Comparison of ENCODE assay signal across 1 cellular context in the genomic region with DNA sequence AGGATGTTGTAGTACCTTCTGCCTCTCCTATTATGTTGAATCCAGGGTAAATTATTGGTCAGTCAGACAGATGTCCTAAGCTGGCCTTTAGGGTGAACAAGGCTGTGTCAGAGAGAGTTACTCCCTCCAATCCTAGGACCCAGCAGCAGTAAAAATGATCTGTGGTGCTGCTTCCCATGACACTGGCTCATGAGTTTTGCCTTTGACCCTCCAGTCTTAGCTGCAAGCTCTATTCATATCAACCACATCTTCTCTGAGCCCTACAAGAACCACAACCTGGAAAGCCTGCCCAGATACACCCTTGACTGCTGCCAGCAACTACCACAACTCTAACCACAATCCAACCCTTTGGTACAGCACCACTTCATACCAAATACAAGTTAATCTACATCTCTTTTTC.
TF ChIP-seq lines count a peak whose summit lies in the region.

No MANE protein-coding gene starts in this region.

TF ChIP-seq in GM12878, 131 proteins besides CTCF, POLR2A, EP300 and RAD21:
- TF ChIP-seq RBBP5 (conservative IDR thresholded peaks at IDR 0.05), result no peak
- TF ChIP-seq, protein P1, sequence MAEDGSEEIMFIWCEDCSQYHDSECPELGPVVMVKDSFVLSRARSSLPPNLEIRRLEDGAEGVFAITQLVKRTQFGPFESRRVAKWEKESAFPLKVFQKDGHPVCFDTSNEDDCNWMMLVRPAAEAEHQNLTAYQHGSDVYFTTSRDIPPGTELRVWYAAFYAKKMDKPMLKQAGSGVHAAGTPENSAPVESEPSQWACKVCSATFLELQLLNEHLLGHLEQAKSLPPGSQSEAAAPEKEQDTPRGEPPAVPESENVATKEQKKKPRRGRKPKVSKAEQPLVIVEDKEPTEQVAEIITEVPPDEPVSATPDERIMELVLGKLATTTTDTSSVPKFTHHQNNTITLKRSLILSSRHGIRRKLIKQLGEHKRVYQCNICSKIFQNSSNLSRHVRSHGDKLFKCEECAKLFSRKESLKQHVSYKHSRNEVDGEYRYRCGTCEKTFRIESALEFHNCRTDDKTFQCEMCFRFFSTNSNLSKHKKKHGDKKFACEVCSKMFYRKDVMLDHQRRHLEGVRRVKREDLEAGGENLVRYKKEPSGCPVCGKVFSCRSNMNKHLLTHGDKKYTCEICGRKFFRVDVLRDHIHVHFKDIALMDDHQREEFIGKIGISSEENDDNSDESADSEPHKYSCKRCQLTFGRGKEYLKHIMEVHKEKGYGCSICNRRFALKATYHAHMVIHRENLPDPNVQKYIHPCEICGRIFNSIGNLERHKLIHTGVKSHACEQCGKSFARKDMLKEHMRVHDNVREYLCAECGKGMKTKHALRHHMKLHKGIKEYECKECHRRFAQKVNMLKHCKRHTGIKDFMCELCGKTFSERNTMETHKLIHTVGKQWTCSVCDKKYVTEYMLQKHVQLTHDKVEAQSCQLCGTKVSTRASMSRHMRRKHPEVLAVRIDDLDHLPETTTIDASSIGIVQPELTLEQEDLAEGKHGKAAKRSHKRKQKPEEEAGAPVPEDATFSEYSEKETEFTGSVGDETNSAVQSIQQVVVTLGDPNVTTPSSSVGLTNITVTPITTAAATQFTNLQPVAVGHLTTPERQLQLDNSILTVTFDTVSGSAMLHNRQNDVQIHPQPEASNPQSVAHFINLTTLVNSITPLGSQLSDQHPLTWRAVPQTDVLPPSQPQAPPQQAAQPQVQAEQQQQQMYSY (CRISPR knock-in tag; IDR thresholded peaks at IDR 0.05), result no peak
- TF ChIP-seq NFIC (IDR thresholded peaks at IDR 0.05; ENCODE audit: low read depth, low read length), result no peak
- TF ChIP-seq HDGF (IDR thresholded peaks at IDR 0.05), result no peak
- no peak for TF ChIP-seq SRF (IDR thresholded peaks at IDR 0.05; ENCODE audit: low read depth in 2 of 2, low read length in 2 of 2)
- TF ChIP-seq, protein P2, sequence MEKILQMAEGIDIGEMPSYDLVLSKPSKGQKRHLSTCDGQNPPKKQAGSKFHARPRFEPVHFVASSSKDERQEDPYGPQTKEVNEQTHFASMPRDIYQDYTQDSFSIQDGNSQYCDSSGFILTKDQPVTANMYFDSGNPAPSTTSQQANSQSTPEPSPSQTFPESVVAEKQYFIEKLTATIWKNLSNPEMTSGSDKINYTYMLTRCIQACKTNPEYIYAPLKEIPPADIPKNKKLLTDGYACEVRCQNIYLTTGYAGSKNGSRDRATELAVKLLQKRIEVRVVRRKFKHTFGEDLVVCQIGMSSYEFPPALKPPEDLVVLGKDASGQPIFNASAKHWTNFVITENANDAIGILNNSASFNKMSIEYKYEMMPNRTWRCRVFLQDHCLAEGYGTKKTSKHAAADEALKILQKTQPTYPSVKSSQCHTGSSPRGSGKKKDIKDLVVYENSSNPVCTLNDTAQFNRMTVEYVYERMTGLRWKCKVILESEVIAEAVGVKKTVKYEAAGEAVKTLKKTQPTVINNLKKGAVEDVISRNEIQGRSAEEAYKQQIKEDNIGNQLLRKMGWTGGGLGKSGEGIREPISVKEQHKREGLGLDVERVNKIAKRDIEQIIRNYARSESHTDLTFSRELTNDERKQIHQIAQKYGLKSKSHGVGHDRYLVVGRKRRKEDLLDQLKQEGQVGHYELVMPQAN (conservative IDR thresholded peaks at IDR 0.05), result no peak
- TF ChIP-seq TAF1 (IDR thresholded peaks at IDR 0.05; ENCODE audit: borderline replicate concordance, low read depth, low read length), result no peak
- TF ChIP-seq BMI1 (IDR thresholded peaks at IDR 0.05; ENCODE audit: borderline replicate concordance), result no peak
- TF ChIP-seq PML (IDR thresholded peaks at IDR 0.05; ENCODE audit: low read length), result no peak
- no peak for TF ChIP-seq CBX3 (IDR thresholded peaks at IDR 0.05; ENCODE audit: borderline replicate concordance, low read depth)
- TF ChIP-seq, protein P3, sequence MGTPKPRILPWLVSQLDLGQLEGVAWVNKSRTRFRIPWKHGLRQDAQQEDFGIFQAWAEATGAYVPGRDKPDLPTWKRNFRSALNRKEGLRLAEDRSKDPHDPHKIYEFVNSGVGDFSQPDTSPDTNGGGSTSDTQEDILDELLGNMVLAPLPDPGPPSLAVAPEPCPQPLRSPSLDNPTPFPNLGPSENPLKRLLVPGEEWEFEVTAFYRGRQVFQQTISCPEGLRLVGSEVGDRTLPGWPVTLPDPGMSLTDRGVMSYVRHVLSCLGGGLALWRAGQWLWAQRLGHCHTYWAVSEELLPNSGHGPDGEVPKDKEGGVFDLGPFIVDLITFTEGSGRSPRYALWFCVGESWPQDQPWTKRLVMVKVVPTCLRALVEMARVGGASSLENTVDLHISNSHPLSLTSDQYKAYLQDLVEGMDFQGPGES (IDR thresholded peaks at IDR 0.05), result no peak
- no peak for TF ChIP-seq SMAD5 (IDR thresholded peaks at IDR 0.05; ENCODE audit: low read depth)
- TF ChIP-seq, protein P4, sequence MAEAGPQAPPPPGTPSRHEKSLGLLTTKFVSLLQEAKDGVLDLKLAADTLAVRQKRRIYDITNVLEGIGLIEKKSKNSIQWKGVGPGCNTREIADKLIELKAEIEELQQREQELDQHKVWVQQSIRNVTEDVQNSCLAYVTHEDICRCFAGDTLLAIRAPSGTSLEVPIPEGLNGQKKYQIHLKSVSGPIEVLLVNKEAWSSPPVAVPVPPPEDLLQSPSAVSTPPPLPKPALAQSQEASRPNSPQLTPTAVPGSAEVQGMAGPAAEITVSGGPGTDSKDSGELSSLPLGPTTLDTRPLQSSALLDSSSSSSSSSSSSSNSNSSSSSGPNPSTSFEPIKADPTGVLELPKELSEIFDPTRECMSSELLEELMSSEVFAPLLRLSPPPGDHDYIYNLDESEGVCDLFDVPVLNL (IDR thresholded peaks at IDR 0.05; ENCODE audit: low read depth, low read length), result no peak
- TF ChIP-seq, protein P5, sequence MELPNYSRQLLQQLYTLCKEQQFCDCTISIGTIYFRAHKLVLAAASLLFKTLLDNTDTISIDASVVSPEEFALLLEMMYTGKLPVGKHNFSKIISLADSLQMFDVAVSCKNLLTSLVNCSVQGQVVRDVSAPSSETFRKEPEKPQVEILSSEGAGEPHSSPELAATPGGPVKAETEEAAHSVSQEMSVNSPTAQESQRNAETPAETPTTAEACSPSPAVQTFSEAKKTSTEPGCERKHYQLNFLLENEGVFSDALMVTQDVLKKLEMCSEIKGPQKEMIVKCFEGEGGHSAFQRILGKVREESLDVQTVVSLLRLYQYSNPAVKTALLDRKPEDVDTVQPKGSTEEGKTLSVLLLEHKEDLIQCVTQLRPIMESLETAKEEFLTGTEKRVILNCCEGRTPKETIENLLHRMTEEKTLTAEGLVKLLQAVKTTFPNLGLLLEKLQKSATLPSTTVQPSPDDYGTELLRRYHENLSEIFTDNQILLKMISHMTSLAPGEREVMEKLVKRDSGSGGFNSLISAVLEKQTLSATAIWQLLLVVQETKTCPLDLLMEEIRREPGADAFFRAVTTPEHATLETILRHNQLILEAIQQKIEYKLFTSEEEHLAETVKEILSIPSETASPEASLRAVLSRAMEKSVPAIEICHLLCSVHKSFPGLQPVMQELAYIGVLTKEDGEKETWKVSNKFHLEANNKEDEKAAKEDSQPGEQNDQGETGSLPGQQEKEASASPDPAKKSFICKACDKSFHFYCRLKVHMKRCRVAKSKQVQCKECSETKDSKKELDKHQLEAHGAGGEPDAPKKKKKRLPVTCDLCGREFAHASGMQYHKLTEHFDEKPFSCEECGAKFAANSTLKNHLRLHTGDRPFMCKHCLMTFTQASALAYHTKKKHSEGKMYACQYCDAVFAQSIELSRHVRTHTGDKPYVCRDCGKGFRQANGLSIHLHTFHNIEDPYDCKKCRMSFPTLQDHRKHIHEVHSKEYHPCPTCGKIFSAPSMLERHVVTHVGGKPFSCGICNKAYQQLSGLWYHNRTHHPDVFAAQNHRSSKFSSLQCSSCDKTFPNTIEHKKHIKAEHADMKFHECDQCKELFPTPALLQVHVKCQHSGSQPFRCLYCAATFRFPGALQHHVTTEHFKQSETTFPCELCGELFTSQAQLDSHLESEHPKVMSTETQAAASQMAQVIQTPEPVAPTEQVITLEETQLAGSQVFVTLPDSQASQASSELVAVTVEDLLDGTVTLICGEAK (IDR thresholded peaks at IDR 0.05; ENCODE audit: borderline replicate concordance), result no peak
- TF ChIP-seq DPF2 (IDR thresholded peaks at IDR 0.05), result no peak
- TF ChIP-seq, protein P6, sequence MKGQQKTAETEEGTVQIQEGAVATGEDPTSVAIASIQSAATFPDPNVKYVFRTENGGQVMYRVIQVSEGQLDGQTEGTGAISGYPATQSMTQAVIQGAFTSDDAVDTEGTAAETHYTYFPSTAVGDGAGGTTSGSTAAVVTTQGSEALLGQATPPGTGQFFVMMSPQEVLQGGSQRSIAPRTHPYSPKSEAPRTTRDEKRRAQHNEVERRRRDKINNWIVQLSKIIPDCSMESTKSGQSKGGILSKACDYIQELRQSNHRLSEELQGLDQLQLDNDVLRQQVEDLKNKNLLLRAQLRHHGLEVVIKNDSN (IDR thresholded peaks at IDR 0.05; ENCODE audit: borderline replicate concordance, extremely low read length, insufficient read depth, low read depth, low read length), result no peak
- TF ChIP-seq HCFC1 (IDR thresholded peaks at IDR 0.05; ENCODE audit: low read length), result no peak
